Comparison of ENCODE assay signal across 24 cellular contexts in the genomic region with DNA sequence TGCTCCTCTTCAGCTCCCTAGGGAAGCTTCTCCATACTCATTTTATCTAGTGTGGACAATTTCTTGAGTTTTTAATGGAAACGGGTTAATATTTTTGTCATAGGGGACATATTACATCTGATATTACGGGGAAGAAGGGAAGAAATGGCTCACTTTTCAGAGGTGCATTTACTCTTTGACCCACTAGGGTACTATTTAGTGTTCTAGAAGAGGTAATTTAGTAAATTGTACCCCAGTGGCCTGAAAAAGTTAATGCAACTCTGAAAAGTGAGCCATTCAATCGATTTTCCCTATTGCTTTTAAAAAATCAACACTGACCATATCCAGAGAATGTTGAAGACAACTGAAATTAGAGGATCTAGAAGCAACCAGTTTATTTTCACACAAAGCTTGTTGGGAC.
DNase-seq lines count a peak whose midpoint lies in the region; ATAC-seq and TF ChIP-seq lines count a peak whose summit lies in the region.
"Had no signal": no experiment of that assay in that cellular context is flagged by ENCODE, and none has a peak within 500 bp of the region (broad histone marks: within the 10 kb centered on the region; RNA-seq: fewer than 3 reads in every experiment).

No MANE protein-coding gene starts in this region.

- CTCF ChIA-PET in OCI-LY7 (lab: Charles Lee; ENCODE audit: unreplicated experiment) = interaction anchor here (0.6 kb wide), 1 partner anchor 219 kb away, joined by 3 read pairs; no protein-coding TSS in a partner anchor

- H3K9me2 ChIP-seq in GM23338 (ENCODE audit: insufficient read depth) (no peaks in the 10 kb centered on the region), OCI-LY7 (ENCODE audit: insufficient read depth, low read length) (no peaks in the 10 kb centered on the region), MM.1S (replicated peaks; ENCODE audit: insufficient read depth, low read length) (no peaks in the 10 kb centered on the region)

- H3K27ac Mint-ChIP-seq in GM23338 (no peak overlapping the region), glutamatergic neuron (ENCODE audit: unreplicated experiment) (no peak overlapping the region)
- H3K27ac Mint-ChIP-seq: activated naive CD8-positive, alpha-beta T cell treated with anti-CD3 and anti-CD28 coated beads, Interleukin-2, amount 50 U/mL, for 24 hours; T-cell had no signal

- whole genome bisulfite sequencing in smooth muscle cell (ENCODE audit: low lambda C conversion rate) = 93% methylated on average over 3 of the region's 3 CpGs

- H3K9ac ChIP-seq in MM.1S (ENCODE audit: low read length) = no peak overlapping the region
- no peak overlapping the region for H3K9ac ChIP-seq in smooth muscle cell (ENCODE audit: low read depth)

- H3K79me2 ChIP-seq in GM23338 (replicated peaks; ENCODE audit: insufficient read depth) (no peaks in the 10 kb centered on the region), OCI-LY7 (ENCODE audit: insufficient read depth, low read depth, low read length) (no peaks in the 10 kb centered on the region), MM.1S (ENCODE audit: low read length) (no peaks in the 10 kb centered on the region), smooth muscle cell (ENCODE audit: low read depth) (no peaks in the 10 kb centered on the region)

- H3K4me1 Mint-ChIP-seq in GM23338 (peaks cover 9% of the 10 kb centered on the region; the same call in 2 of the 3 replicates), glutamatergic neuron (ENCODE audit: low read depth, unreplicated experiment) (peaks cover 11% of the 10 kb centered on the region)
- H3K4me1 Mint-ChIP-seq: CD8-positive, alpha-beta memory T cell had no signal

- H3K27me3 ChIP-seq in BE2C (no peaks in the 10 kb centered on the region), GM23338 (ENCODE audit: insufficient read depth) (no peaks in the 10 kb centered on the region), MM.1S (replicated peaks; ENCODE audit: insufficient read depth, low read length) (no peaks in the 10 kb centered on the region), smooth muscle cell (ENCODE audit: low read depth) (no peaks in the 10 kb centered on the region)
- H3K27me3 ChIP-seq: breast epithelium had no signal

- H2AFZ ChIP-seq in GM23338 (no peak overlapping the region), OCI-LY7 (ENCODE audit: low read length) (no peak overlapping the region), MM.1S (ENCODE audit: low read length) (no peak overlapping the region), smooth muscle cell (ENCODE audit: low read depth) (no peak overlapping the region)

- no peaks in the 10 kb centered on the region for H3F3A ChIP-seq in GM23338 (replicated peaks; ENCODE audit: low read depth)
- no peaks in the 10 kb centered on the region for H3F3A ChIP-seq in MM.1S (ENCODE audit: insufficient read depth, low read length)
- no peaks in the 10 kb centered on the region for H3F3A ChIP-seq in smooth muscle cell (ENCODE audit: low read depth)

- H3K4me3 Mint-ChIP-seq in GM23338 (no peak overlapping the region), glutamatergic neuron (ENCODE audit: unreplicated experiment) (no peak overlapping the region)
- H3K4me3 Mint-ChIP-seq: activated naive CD8-positive, alpha-beta T cell treated with anti-CD3 and anti-CD28 coated beads, Interleukin-2, amount 50 U/mL, for 24 hours; CD8-positive, alpha-beta memory T cell; T-cell had no signal

- H3K9me3 ChIP-seq in BE2C (no peaks in the 10 kb centered on the region), OCI-LY7 (ENCODE audit: low read length) (no peaks in the 10 kb centered on the region), MM.1S (replicated peaks; ENCODE audit: insufficient read depth, low read length) (no peaks in the 10 kb centered on the region), smooth muscle cell (replicated peaks; ENCODE audit: low read depth) (no peaks in the 10 kb centered on the region)
- H3K9me3 ChIP-seq: breast epithelium, psoas muscle, thoracic aorta had no signal

- intact Hi-C loops in OCI-LY7 (cut with micrococcal nuclease; ENCODE audit: unreplicated experiment) = no loop called here

- H3K4me2 ChIP-seq in GM23338 (no peak overlapping the region), OCI-LY7 (ENCODE audit: low read length) (no peak overlapping the region), MM.1S (ENCODE audit: low read depth, low read length) (no peak overlapping the region), smooth muscle cell (no peak overlapping the region)

- no peak for DNase-seq in BE2C
- DNase-seq in GM23338 (ENCODE audit: low spot score) = peak; percentile 68
- peak; percentile 4 for DNase-seq in OCI-LY7 (ENCODE audit: low spot score)
- DNase-seq in glutamatergic neuron = no peak
- DNase-seq in MM.1S = no peak
- no peak for DNase-seq in DMS79 (lab: John Stamatoyannopoulos, UW)
- DNase-seq in smooth muscle cell (lab: John Stamatoyannopoulos, UW; ENCODE audit: unreplicated experiment) = no peak
- DNase-seq: activated CD4-positive, alpha-beta T cell treated with anti-CD3 and anti-CD28 coated beads for 48 hours; activated effector memory CD4-positive, alpha-beta T cell treated with anti-CD3 and anti-CD28 coated beads, Interleukin-2, amount 50 U/mL, for 16 hours; activated naive CD8-positive, alpha-beta T cell treated with anti-CD3 and anti-CD28 coated beads, Interleukin-2, amount 50 U/mL, for 24 hours; CD8-positive, alpha-beta memory T cell; cortex of kidney; EL; left ventricle myocardium superior; NCI-H1436; NCI-H526 treated with DMSO at 0.1 percent for 48 hours; psoas muscle; SHP77; stimulated activated CD4-positive, alpha-beta T cell treated with anti-CD3 and anti-CD28 coated beads, Interleukin-2, amount 100 ng/mL, for 24 hours; stimulated activated naive CD4-positive, alpha-beta T cell; T-cell had no signal

- ATAC-seq in GM23338 (peak; percentile 65), GM21529 (IDR thresholded peaks at IDR 0.05; ENCODE audit: unreplicated experiment) (no peak)
- ATAC-seq: activated naive CD8-positive, alpha-beta T cell treated with anti-CD3 and anti-CD28 coated beads, Interleukin-2, amount 50 U/mL, for 24 hours; left ventricle myocardium superior; psoas muscle; T-cell had no signal

- no TSS peak for BruUV-seq in OCI-LY7 (replicated peaks; lab: Mats Ljungman, UMichigan)

- H3K4me3 ChIP-seq in BE2C (ENCODE audit: low read depth, low read length) (no peak overlapping the region), GM23338 (no peak overlapping the region), OCI-LY7 (ENCODE audit: low read depth, low read length, poor library complexity, severe bottlenecking) (no peak overlapping the region), MM.1S (ENCODE audit: low read length) (no peak overlapping the region), smooth muscle cell (no peak overlapping the region)
- H3K4me3 ChIP-seq: breast epithelium, psoas muscle, thoracic aorta had no signal

- no peaks in the 10 kb centered on the region for H3K4me1 ChIP-seq in BE2C
- peaks cover 9% of the 10 kb centered on the region; the same call in 1 of the 2 replicates for H3K4me1 ChIP-seq in GM23338 (ENCODE audit: insufficient read depth)
- no peaks in the 10 kb centered on the region for H3K4me1 ChIP-seq in OCI-LY7 (ENCODE audit: insufficient read depth, low read length, poor library complexity, severe bottlenecking)
- no peaks in the 10 kb centered on the region for H3K4me1 ChIP-seq in MM.1S (ENCODE audit: low read length)
- no peaks in the 10 kb centered on the region for H3K4me1 ChIP-seq in smooth muscle cell (ENCODE audit: low read depth)
- H3K4me1 ChIP-seq: breast epithelium, psoas muscle had no signal

- no peaks in the 10 kb centered on the region for H3K9me3 Mint-ChIP-seq in GM23338
- no peaks in the 10 kb centered on the region for H3K9me3 Mint-ChIP-seq in glutamatergic neuron (ENCODE audit: unreplicated experiment)
- H3K9me3 Mint-ChIP-seq: activated naive CD8-positive, alpha-beta T cell treated with anti-CD3 and anti-CD28 coated beads, Interleukin-2, amount 50 U/mL, for 24 hours; CD8-positive, alpha-beta memory T cell; T-cell had no signal

- no peaks in the 10 kb centered on the region for H3K36me3 ChIP-seq in BE2C
- no peaks in the 10 kb centered on the region for H3K36me3 ChIP-seq in GM23338 (ENCODE audit: insufficient read depth)
- no peaks in the 10 kb centered on the region for H3K36me3 ChIP-seq in OCI-LY7 (ENCODE audit: insufficient read depth, low read length)
- no peaks in the 10 kb centered on the region for H3K36me3 ChIP-seq in MM.1S (replicated peaks; ENCODE audit: insufficient read depth, low read length)
- H3K36me3 ChIP-seq in smooth muscle cell (ENCODE audit: low read depth) = no peaks in the 10 kb centered on the region
- H3K36me3 ChIP-seq: breast epithelium, thoracic aorta had no signal

- no peaks in the 10 kb centered on the region for H3K36me3 Mint-ChIP-seq in GM23338 (ENCODE audit: low read depth)
- H3K36me3 Mint-ChIP-seq in glutamatergic neuron (ENCODE audit: unreplicated experiment) = no peaks in the 10 kb centered on the region

- POLR2A ChIA-PET in OCI-LY7 (lab: Charles Lee) = interaction anchor here (0.6 to 0.9 kb wide), 2 partner anchors 44 to 101 kb away, joined by 3 to 7 read pairs; no protein-coding TSS in a partner anchor

- H4K20me1 ChIP-seq in GM23338 (replicated peaks; ENCODE audit: insufficient read depth) (no peaks in the 10 kb centered on the region), OCI-LY7 (ENCODE audit: insufficient read depth, low read length) (no peaks in the 10 kb centered on the region), MM.1S (ENCODE audit: insufficient read depth, low read length) (no peaks in the 10 kb centered on the region), smooth muscle cell (ENCODE audit: low read depth) (no peaks in the 10 kb centered on the region)

- H3K27me3 Mint-ChIP-seq in GM23338 (ENCODE audit: insufficient read depth, low read depth, poor library complexity) (no peaks in the 10 kb centered on the region), glutamatergic neuron (ENCODE audit: unreplicated experiment) (no peaks in the 10 kb centered on the region)
- H3K27me3 Mint-ChIP-seq: activated naive CD8-positive, alpha-beta T cell treated with anti-CD3 and anti-CD28 coated beads, Interleukin-2, amount 50 U/mL, for 24 hours; CD8-positive, alpha-beta memory T cell; T-cell had no signal

- H3K27ac ChIP-seq in GM23338 (ENCODE audit: low read depth) (no peak overlapping the region), OCI-LY7 (ENCODE audit: low read depth, low read length, poor library complexity, severe bottlenecking) (no peak overlapping the region), MM.1S (ENCODE audit: low read length) (no peak overlapping the region), smooth muscle cell (ENCODE audit: low read depth) (no peak overlapping the region)
- H3K27ac ChIP-seq: breast epithelium, psoas muscle, thoracic aorta had no signal

- TF ChIP-seq CTCF in BE2C (IDR thresholded peaks at IDR 0.05; ENCODE audit: low read depth, low read length) = peak; percentile 18; the same call in 1 of the 2 replicates
- peak in 1 of 2 experiments; percentile 54; a peak in 3 of 4 replicates for TF ChIP-seq CTCF in GM23338 (conservative IDR thresholded peaks at IDR 0.05; ENCODE audit: low read depth in 2 of 2)
- TF ChIP-seq CTCF in OCI-LY7 (conservative IDR thresholded peaks at IDR 0.05; ENCODE audit: low read length) = peak; percentile 58
- peak; percentile 47 for TF ChIP-seq CTCF in glutamatergic neuron (IDR thresholded peaks at IDR 0.05; ENCODE audit: partially characterized antibody, unreplicated experiment)
- no peak for TF ChIP-seq CTCF in MM.1S (IDR thresholded peaks at IDR 0.05; ENCODE audit: low read length)
- TF ChIP-seq CTCF in smooth muscle cell (IDR thresholded peaks at IDR 0.05; ENCODE audit: borderline replicate concordance, insufficient read depth, poor library complexity, severe bottlenecking) = no peak

Comparison
In these comparisons a context has a peak if more than half of its experiments do, and no peak if none do; other contexts are left out.
1. DNase-seq: peak in GM23338 (single experiment) and OCI-LY7 (single experiment); none in BE2C (single experiment), glutamatergic neuron (single experiment), MM.1S (single experiment), DMS79 (single experiment) and smooth muscle cell (single experiment).
2. CTCF ChIP-seq: peak in BE2C (single experiment), OCI-LY7 (single experiment) and glutamatergic neuron (single experiment); none in MM.1S (single experiment) and smooth muscle cell (single experiment).